Comparison of ENCODE assay signal across 25 cellular contexts in the genomic region with DNA sequence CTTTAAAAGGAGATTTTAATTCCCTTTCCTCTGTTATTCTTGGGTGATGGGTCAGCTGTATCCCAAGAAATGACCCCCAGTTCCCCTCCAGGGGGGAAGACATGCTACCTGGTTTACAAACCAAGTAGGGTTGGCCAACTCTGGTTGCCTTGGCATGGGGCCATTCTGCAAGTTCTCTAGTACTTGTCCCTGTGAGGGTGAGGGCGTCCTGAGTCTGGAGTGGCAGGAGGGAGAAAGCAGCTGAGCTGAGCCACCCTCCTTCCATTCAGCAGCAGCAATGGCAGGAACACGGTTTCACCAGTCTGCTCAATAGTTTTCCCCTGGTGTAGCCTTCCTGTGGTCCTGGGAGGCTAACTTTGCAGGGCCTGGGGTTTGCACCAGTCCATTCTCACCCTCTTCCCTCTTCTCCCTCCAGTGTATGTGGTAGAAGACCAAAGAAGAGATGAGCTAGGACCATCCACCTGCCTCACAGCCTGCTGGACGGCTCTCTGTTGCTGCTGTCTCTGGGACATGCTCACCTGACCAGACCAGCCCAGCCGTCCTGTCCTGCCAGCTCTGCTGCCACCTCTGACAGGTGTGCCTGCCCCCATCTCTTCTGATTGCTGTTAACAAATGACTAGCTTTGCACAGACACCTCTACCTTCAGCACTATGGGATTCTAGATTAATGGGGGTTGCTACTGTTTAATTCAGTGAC. TPM values are rescaled to one million over a fixed set of nuclear protein-coding genes. Genes with fewer than 3 reads are reported as not detected.
DNase-seq lines count a peak whose midpoint lies in the region; ATAC-seq, FAIRE-seq and TF ChIP-seq lines count a peak whose summit lies in the region.
"Had no signal": no experiment of that assay in that cellular context is flagged by ENCODE, and none has a peak within 500 bp of the region (broad histone marks: within the 10 kb centered on the region; RNA-seq: fewer than 3 reads in every experiment).

No MANE protein-coding gene starts in this region.

- H3K4me3 ChIP-seq in OCI-LY1 (ENCODE audit: low read depth, low read length, poor library complexity, severe bottlenecking): no peak overlapping the region
- no peak overlapping the region for H3K4me3 ChIP-seq in kidney (ENCODE audit: low read length in 2 of 2)
- H3K4me3 ChIP-seq in gastrocnemius medialis: no peak overlapping the region
- H3K4me3 ChIP-seq: esophagus muscularis mucosa, mucosa of descending colon, ovary, SK-N-MC had no signal

- no peaks in the 10 kb centered on the region for H3F3A ChIP-seq in OCI-LY1 (ENCODE audit: insufficient read depth, low read length)

- H3K9me3 ChIP-seq in OCI-LY1 (ENCODE audit: low read length) (no peaks in the 10 kb centered on the region), kidney (ENCODE audit: control insufficient read depth in 1 of 2, low read length in 2 of 2) (no peaks in the 10 kb centered on the region), gastrocnemius medialis (no peaks in the 10 kb centered on the region)
- H3K9me3 ChIP-seq: esophagus muscularis mucosa, mucosa of descending colon, ovary had no signal

- peak overlapping the region; percentile 31 for H3K27ac ChIP-seq in OCI-LY1 (ENCODE audit: low read depth, low read length, poor library complexity, severe bottlenecking)
- peak overlapping the region; percentile 7 to 43 for H3K27ac ChIP-seq in kidney (ENCODE audit: low read depth in 2 of 2, low read length in 2 of 2)
- peak overlapping the region; percentile 87 to 93 (median 92) for H3K27ac ChIP-seq in gastrocnemius medialis
- H3K27ac ChIP-seq: C4-2B, foreskin keratinocyte, ovary, SK-N-MC had no signal

- H4K20me1 ChIP-seq in OCI-LY1 (ENCODE audit: insufficient read depth, low read length): no peaks in the 10 kb centered on the region

- no peaks in the 10 kb centered on the region; the same call in 1 of the 2 replicates for H3K79me2 ChIP-seq in OCI-LY1 (ENCODE audit: insufficient read depth, low read length)

- H3K9ac ChIP-seq in OCI-LY1 (ENCODE audit: low read length) (no peak overlapping the region), kidney (ENCODE audit: low read length in 2 of 2) (peak overlapping the region in 1 of 2 donors; percentile 9)

- no peak for FAIRE-seq in kidney (lab: Jason Lieb, UNC)
- FAIRE-seq: bronchial epithelial cell, colon, TTC549 had no signal

- DNase-seq in DMS53 (lab: John Stamatoyannopoulos, UW): peak; percentile 68
- DNase-seq in kidney: no peak
- peak in 1 of 2 donors; percentile 70 for DNase-seq in gastrocnemius medialis
- DNase-seq in T-helper 9 cell: no peak
- DNase-seq: activated CD8-positive, alpha-beta T cell treated with anti-CD3 and anti-CD28 coated beads for 36 hours; effector memory CD4-positive, alpha-beta T cell; foreskin keratinocyte; hippocampal formation; mucosa of descending colon; NCI-H1048; NCI-H1930; nephron progenitor cell; retina; stimulated activated CD4-positive, alpha-beta T cell treated with anti-CD3 and anti-CD28 coated beads, Interleukin-2, amount 100 ng/mL, for 48 hours had no signal

- H3K9me2 ChIP-seq in OCI-LY1 (ENCODE audit: low read depth, low read length): no peaks in the 10 kb centered on the region

- TF ChIP-seq CTCF in OCI-LY1 (IDR thresholded peaks at IDR 0.05; ENCODE audit: low read length) (no peak), kidney (IDR thresholded peaks at IDR 0.05; ENCODE audit: borderline replicate concordance, extremely low read depth, insufficient read depth) (no peak), gastrocnemius medialis (IDR thresholded peaks at IDR 0.05 in 4 of 5, conservative IDR thresholded peaks at IDR 0.05 in 1 of 5) (no peak)

- H2AFZ ChIP-seq in OCI-LY1 (ENCODE audit: low read length): no peak overlapping the region

- H3K4me1 ChIP-seq in OCI-LY1 (ENCODE audit: insufficient read depth, low read length, severe bottlenecking) (peaks cover 54% of the 10 kb centered on the region), kidney (ENCODE audit: control insufficient read depth in 1 of 2, insufficient read depth in 1 of 2, low read depth in 1 of 2, low read length in 2 of 2) (peaks cover 37 to 39% of the 10 kb centered on the region in 2 donors), gastrocnemius medialis (peaks cover 89% of the 10 kb centered on the region in 2 donors)

- H3K4me2 ChIP-seq in OCI-LY1 (ENCODE audit: low read length): no peak overlapping the region

- H3K27me3 ChIP-seq in OCI-LY1 (ENCODE audit: insufficient read depth, low read length): no peaks in the 10 kb centered on the region
- no peaks in the 10 kb centered on the region for H3K27me3 ChIP-seq in gastrocnemius medialis
- H3K27me3 ChIP-seq: esophagus muscularis mucosa, foreskin keratinocyte, ovary had no signal

- intact Hi-C loops in kidney (cut with DNase I): no loop called here
- intact Hi-C loops in gastrocnemius medialis (cut with DNase I; ENCODE audit: low total_unique reads): loop anchor here (5.0 to 10.0 kb wide), 2 partner anchors 66 to 312 kb away; partner anchors contain the start of genes CYSTM1 and SRA1

- no peak for TF ChIP-seq POLR2A in gastrocnemius medialis (IDR thresholded peaks at IDR 0.05)

- ATAC-seq in gastrocnemius medialis (no peak), HG03139 (IDR thresholded peaks at IDR 0.05; ENCODE audit: unreplicated experiment) (no peak), HG03432 (IDR thresholded peaks at IDR 0.05; ENCODE audit: unreplicated experiment) (no peak)
- ATAC-seq: activated CD4-positive, CD25-positive, alpha-beta regulatory T cell treated with anti-CD3 and anti-CD28 coated beads, Interleukin-2, amount 50 U/mL, for 24 hours; activated CD8-positive, alpha-beta T cell treated with anti-CD3 and anti-CD28 coated beads for 36 hours; foreskin keratinocyte had no signal

- H3K36me3 ChIP-seq in OCI-LY1 (ENCODE audit: insufficient read depth, low read length) (peaks cover 5% of the 10 kb centered on the region; the same call in 1 of the 2 replicates), kidney (ENCODE audit: control insufficient read depth in 1 of 2, insufficient read depth in 2 of 2, low read length in 2 of 2) (peaks cover 5 to 8% of the 10 kb centered on the region in 2 donors), gastrocnemius medialis (no peaks in the 10 kb centered on the region)
- H3K36me3 ChIP-seq: ovary had no signal

- in situ Hi-C loops in gastrocnemius medialis (cut with MboI; ENCODE audit: low sequenced_read_pairs in 4 of 4): loop anchor here (5.0 to 25.0 kb wide), 3 partner anchors 104 to 319 kb away; partner anchors contain the start of genes APBB3 (in 1 of the 4), HBEGF (in 1 of the 4), SLC35A4 (in 1 of the 4) and SRA1 (in 1 of the 4)

RNA-seq across cellular contexts. Expression of gene PFDN1, which starts 59.9 kb away (rescaled TPM):
- total RNA-seq in kidney (48.9 TPM), gastrocnemius medialis (10 to 100 TPM; 47.9 to 81.0 (median 77.9) TPM)
- 85.8 TPM for polyA plus RNA-seq in kidney (ENCODE audit: insufficient read depth, low read depth, low replicate concordance)

Comparison
In these comparisons a context has a peak if more than half of its experiments do, and no peak if none do; other contexts are left out.
1. H3K27ac ChIP-seq: peak in every context shown above with its lines; median percentile 92 in gastrocnemius medialis; 31 in OCI-LY1; 25 in kidney.